ENCODE assay signal across 1 cellular context in the genomic region with DNA sequence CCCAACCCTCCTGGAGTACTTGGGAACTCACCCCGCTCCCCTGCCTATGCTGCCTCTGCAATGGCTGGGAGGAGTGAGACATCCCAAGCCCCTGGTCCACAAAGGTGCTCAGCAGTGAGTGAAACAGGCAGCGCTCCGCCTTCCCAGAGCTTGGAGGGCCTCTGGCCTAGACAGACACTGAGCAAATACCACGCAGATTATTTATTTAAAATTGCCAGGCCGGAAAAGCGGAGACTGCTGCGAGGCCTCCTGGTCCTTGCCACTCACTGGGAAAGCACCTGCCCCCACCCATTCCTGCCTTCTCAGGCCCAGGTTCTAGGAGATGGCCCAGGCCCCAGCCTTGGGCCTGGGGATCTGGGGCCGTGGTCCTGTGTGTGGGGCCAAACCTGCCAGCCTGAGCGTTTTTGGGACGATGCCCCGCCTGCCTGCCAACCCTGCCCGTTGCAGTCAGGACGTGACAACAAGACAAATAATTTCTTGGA.
A peak's percentile ranks its signal among the peaks of the same experiment; 100 is the strongest.
TF ChIP-seq lines count a peak whose summit lies in the region.

No MANE protein-coding gene starts in this region.

TF ChIP-seq in HepG2, 621 proteins besides CTCF, POLR2A, EP300 and RAD21:
- TF ChIP-seq CAMTA2 (CRISPR knock-in tag; IDR thresholded peaks at IDR 0.05; ENCODE audit: borderline replicate concordance) (no peak), ZFX (CRISPR knock-in tag; IDR thresholded peaks at IDR 0.05; ENCODE audit: low read depth) (0 out of 2 replicates have a peak, but pooled peaks have one; percentile 41)
- TF ChIP-seq, protein P1, sequence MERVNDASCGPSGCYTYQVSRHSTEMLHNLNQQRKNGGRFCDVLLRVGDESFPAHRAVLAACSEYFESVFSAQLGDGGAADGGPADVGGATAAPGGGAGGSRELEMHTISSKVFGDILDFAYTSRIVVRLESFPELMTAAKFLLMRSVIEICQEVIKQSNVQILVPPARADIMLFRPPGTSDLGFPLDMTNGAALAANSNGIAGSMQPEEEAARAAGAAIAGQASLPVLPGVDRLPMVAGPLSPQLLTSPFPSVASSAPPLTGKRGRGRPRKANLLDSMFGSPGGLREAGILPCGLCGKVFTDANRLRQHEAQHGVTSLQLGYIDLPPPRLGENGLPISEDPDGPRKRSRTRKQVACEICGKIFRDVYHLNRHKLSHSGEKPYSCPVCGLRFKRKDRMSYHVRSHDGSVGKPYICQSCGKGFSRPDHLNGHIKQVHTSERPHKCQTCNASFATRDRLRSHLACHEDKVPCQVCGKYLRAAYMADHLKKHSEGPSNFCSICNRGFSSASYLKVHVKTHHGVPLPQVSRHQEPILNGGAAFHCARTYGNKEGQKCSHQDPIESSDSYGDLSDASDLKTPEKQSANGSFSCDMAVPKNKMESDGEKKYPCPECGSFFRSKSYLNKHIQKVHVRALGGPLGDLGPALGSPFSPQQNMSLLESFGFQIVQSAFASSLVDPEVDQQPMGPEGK (CRISPR knock-in tag; IDR thresholded peaks at IDR 0.05) = 0 out of 2 replicates have a peak, but pooled peaks have one; percentile 2
